In the genomic region with DNA sequence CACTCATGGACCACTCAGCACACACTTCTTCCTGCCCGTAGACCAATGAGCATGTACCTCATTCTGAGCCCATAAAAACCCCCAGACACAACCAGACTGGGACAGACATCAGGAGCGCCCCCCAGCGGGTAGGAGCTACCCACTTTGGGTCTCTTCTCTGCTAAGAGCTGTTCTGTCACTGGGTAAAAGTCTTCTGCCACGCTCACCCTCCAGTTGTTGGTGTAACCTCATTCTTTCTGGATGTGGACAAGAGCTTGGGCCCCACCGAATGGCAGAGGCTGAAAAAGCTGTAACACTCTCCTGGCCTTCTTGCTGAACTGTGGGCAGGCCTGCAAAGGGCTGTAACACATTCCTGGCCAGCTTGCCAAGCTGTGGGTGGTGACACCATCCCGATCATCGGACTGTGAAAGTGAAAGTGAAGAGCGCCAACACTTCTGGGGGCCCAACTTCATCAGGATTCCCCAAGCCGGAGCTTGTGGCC, we compare ENCODE assay signal across 13 cellular contexts.
DNase-seq lines count a peak whose midpoint lies in the region; ATAC-seq, FAIRE-seq and TF ChIP-seq lines count a peak whose summit lies in the region.
"Had no signal": no experiment of that assay in that cellular context is flagged by ENCODE, and none has a peak within 500 bp of the region (broad histone marks: within the 10 kb centered on the region; RNA-seq: fewer than 3 reads in every experiment).

No MANE protein-coding gene starts in this region.

- H3K27ac ChIP-seq in cardiac muscle cell: peak overlapping the region; percentile 79
- H3K27ac ChIP-seq: coronary artery had no signal

- H3K9me3 ChIP-seq in cardiac muscle cell (ENCODE audit: low read depth): no peaks in the 10 kb centered on the region

- H3K4me1 ChIP-seq in cardiac muscle cell (ENCODE audit: low read depth): peaks cover 32% of the 10 kb centered on the region

- POLR2A ChIA-PET in HEK293T (lab: Yijun Ruan, JAX): no interaction called here

- FAIRE-seq in urothelium cell line (lab: Jason Lieb, UNC): peak; percentile 27

- ATAC-seq in GM21390 (IDR thresholded peaks at IDR 0.05; ENCODE audit: unreplicated experiment): no peak
- ATAC-seq: left colon had no signal

- DNase-seq in NCI-H2029 (lab: John Stamatoyannopoulos, UW) (peak; percentile 1), NCI-H2029 treated with DMSO at 0.1 percent for 48 hours (lab: John Stamatoyannopoulos, UW) (no peak), SHP77 (lab: John Stamatoyannopoulos, UW) (peak; percentile 28 to 60), cardiac muscle cell (ENCODE audit: low read depth in 1 of 2, low spot score in 1 of 2) (peak in 1 of 2 donors; percentile 44), urothelium cell line (ENCODE audit: low spot score) (peak; percentile 55), NCI-H2196 treated with DMSO at 0.1 percent for 48 hours (lab: John Stamatoyannopoulos, UW; ENCODE audit: unreplicated experiment) (no peak), HEK293T (ENCODE audit: extremely low spot score) (no peak)
- DNase-seq: IMR-90; left colon; NCI-H510A; stimulated activated naive CD4-positive, alpha-beta T cell treated with Interleukin-2 at 50 U/mL for 16 hours had no signal

- no peak for TF ChIP-seq CTCF in cardiac muscle cell (IDR thresholded peaks at IDR 0.05; ENCODE audit: low read depth, low read length)

- no peak overlapping the region for H3K4me3 ChIP-seq in cardiac muscle cell
- H3K4me3 ChIP-seq: coronary artery had no signal

- no peaks in the 10 kb centered on the region for H3K27me3 ChIP-seq in cardiac muscle cell

- CTCF ChIA-PET in HEK293T (lab: Yijun Ruan, JAX): no interaction called here

- H3K36me3 ChIP-seq in cardiac muscle cell: peaks cover 14% of the 10 kb centered on the region

TF ChIP-seq in HEK293T, 16 proteins besides CTCF, POLR2A, EP300 and RAD21:
- TF ChIP-seq SP1 (IDR thresholded peaks at IDR 0.05) (no peak), SUZ12 (IDR thresholded peaks at IDR 0.05) (no peak), CTBP1 (IDR thresholded peaks at IDR 0.05; ENCODE audit: borderline replicate concordance) (no peak), FOXK2 (IDR thresholded peaks at IDR 0.05) (no peak), ZNF384 (IDR thresholded peaks at IDR 0.05) (no peak), ARNT (IDR thresholded peaks at IDR 0.05) (no peak)

Comparison
In these comparisons a context has a peak if more than half of its experiments do, and no peak if none do; other contexts are left out.
1. DNase-seq: peak in NCI-H2029 (single experiment), SHP77 (2 of 2) and urothelium cell line (single experiment); none in NCI-H2029 treated with DMSO at 0.1 percent for 48 hours (single experiment), NCI-H2196 treated with DMSO at 0.1 percent for 48 hours (single experiment) and HEK293T (single experiment).